ENCODE assay signal across 1 cellular context in genomic region chr11:36092314-36093030, GRCh38.
A peak's percentile ranks its signal among the peaks of the same experiment; 100 is the strongest.
TF ChIP-seq lines count a peak whose summit lies in the region.

No MANE protein-coding gene starts in this region.

TF ChIP-seq in GM23338, 12 proteins besides CTCF, POLR2A, EP300 and RAD21 (continued from another document):
- TF ChIP-seq, protein P1, sequence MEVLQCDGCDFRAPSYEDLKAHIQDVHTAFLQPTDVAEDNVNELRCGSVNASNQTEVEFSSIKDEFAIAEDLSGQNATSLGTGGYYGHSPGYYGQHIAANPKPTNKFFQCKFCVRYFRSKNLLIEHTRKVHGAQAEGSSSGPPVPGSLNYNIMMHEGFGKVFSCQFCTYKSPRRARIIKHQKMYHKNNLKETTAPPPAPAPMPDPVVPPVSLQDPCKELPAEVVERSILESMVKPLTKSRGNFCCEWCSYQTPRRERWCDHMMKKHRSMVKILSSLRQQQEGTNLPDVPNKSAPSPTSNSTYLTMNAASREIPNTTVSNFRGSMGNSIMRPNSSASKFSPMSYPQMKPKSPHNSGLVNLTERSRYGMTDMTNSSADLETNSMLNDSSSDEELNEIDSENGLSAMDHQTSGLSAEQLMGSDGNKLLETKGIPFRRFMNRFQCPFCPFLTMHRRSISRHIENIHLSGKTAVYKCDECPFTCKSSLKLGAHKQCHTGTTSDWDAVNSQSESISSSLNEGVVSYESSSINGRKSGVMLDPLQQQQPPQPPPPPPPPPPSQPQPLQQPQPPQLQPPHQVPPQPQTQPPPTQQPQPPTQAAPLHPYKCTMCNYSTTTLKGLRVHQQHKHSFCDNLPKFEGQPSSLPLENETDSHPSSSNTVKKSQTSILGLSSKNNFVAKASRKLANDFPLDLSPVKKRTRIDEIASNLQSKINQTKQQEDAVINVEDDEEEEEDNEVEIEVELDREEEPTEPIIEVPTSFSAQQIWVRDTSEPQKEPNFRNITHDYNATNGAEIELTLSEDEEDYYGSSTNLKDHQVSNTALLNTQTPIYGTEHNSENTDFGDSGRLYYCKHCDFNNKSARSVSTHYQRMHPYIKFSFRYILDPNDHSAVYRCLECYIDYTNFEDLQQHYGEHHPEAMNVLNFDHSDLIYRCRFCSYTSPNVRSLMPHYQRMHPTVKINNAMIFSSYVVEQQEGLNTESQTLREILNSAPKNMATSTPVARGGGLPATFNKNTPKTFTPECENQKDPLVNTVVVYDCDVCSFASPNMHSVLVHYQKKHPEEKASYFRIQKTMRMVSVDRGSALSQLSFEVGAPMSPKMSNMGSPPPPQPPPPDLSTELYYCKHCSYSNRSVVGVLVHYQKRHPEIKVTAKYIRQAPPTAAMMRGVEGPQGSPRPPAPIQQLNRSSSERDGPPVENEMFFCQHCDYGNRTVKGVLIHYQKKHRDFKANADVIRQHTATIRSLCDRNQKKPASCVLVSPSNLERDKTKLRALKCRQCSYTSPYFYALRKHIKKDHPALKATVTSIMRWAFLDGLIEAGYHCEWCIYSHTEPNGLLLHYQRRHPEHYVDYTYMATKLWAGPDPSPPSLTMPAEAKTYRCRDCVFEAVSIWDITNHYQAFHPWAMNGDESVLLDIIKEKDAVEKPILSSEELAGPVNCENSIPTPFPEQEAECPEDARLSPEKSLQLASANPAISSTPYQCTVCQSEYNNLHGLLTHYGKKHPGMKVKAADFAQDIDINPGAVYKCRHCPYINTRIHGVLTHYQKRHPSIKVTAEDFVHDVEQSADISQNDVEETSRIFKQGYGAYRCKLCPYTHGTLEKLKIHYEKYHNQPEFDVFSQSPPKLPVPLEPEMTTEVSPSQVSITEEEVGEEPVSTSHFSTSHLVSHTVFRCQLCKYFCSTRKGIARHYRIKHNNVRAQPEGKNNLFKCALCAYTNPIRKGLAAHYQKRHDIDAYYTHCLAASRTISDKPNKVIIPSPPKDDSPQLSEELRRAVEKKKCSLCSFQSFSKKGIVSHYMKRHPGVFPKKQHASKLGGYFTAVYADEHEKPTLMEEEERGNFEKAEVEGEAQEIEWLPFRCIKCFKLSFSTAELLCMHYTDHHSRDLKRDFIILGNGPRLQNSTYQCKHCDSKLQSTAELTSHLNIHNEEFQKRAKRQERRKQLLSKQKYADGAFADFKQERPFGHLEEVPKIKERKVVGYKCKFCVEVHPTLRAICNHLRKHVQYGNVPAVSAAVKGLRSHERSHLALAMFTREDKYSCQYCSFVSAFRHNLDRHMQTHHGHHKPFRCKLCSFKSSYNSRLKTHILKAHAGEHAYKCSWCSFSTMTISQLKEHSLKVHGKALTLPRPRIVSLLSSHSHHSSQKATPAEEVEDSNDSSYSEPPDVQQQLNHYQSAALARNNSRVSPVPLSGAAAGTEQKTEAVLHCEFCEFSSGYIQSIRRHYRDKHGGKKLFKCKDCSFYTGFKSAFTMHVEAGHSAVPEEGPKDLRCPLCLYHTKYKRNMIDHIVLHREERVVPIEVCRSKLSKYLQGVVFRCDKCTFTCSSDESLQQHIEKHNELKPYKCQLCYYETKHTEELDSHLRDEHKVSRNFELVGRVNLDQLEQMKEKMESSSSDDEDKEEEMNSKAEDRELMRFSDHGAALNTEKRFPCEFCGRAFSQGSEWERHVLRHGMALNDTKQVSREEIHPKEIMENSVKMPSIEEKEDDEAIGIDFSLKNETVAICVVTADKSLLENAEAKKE (CRISPR knock-in tag; IDR thresholded peaks at IDR 0.05), result peak; percentile 84
